1 cellular context compared by ENCODE assay signal in the genomic region with DNA sequence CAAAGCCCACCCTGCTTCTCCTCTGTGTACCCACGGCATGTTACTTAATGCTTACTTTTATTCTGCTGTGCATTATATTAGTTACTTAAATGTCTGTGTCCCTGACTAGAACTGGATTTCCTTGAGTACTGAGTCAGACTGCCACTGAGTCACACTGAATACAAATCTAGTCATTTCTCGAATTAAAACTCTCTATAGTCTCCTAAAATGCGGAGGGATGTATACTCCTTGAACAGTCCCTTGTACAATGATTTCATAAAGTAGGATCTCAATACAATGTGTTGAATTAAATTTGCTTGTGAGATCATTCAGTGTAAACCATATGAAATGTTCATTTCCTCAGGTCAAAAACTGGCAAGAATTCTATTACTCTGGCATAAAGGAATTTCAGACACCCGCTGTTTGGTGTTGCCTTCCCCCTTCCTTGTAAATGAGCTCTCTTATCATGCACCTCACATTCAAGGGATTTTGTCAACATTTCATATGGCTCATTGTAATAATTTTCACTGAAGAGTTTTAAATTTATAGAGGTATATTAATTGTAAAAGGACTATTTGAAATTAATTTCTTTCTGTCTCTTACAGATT.
TF ChIP-seq lines count a peak whose summit lies in the region.

No MANE protein-coding gene starts in this region.

TF ChIP-seq in IMR-90, 13 proteins besides CTCF, POLR2A, EP300 and RAD21:
- TF ChIP-seq, protein P1, sequence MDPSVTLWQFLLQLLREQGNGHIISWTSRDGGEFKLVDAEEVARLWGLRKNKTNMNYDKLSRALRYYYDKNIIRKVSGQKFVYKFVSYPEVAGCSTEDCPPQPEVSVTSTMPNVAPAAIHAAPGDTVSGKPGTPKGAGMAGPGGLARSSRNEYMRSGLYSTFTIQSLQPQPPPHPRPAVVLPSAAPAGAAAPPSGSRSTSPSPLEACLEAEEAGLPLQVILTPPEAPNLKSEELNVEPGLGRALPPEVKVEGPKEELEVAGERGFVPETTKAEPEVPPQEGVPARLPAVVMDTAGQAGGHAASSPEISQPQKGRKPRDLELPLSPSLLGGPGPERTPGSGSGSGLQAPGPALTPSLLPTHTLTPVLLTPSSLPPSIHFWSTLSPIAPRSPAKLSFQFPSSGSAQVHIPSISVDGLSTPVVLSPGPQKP (IDR thresholded peaks at IDR 0.05; ENCODE audit: borderline replicate concordance, low read depth, low read length), result no peak
- TF ChIP-seq CHD1 (IDR thresholded peaks at IDR 0.05; ENCODE audit: low read depth, low read length), result no peak
- TF ChIP-seq CEBPB (IDR thresholded peaks at IDR 0.05; ENCODE audit: low read depth, low read length), result no peak
- no peak for TF ChIP-seq MAZ (IDR thresholded peaks at IDR 0.05; ENCODE audit: borderline replicate concordance, low read depth, low read length)
- no peak for TF ChIP-seq SMC3 (IDR thresholded peaks at IDR 0.05; ENCODE audit: low read depth, low read length)
- no peak for TF ChIP-seq RFX5 (IDR thresholded peaks at IDR 0.05; ENCODE audit: low read depth, low read length)
- no peak for TF ChIP-seq MAFK (IDR thresholded peaks at IDR 0.05; ENCODE audit: low read depth, low read length)
- TF ChIP-seq MXI1 (IDR thresholded peaks at IDR 0.05; ENCODE audit: borderline replicate concordance, low read depth, low read length), result no peak
- TF ChIP-seq, protein P2, sequence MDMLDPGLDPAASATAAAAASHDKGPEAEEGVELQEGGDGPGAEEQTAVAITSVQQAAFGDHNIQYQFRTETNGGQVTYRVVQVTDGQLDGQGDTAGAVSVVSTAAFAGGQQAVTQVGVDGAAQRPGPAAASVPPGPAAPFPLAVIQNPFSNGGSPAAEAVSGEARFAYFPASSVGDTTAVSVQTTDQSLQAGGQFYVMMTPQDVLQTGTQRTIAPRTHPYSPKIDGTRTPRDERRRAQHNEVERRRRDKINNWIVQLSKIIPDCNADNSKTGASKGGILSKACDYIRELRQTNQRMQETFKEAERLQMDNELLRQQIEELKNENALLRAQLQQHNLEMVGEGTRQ (IDR thresholded peaks at IDR 0.05; ENCODE audit: low read depth, low read length), result no peak
- TF ChIP-seq FOS (IDR thresholded peaks at IDR 0.05; ENCODE audit: low read depth, low read length), result no peak
- no peak for TF ChIP-seq NFE2L2 (IDR thresholded peaks at IDR 0.05; ENCODE audit: low read depth, low read length)
